ENCODE assay signal across 17 cellular contexts in genomic region chr9:34662544-34663295, GRCh38.
DNase-seq lines count a peak whose midpoint lies in the region; ATAC-seq and TF ChIP-seq lines count a peak whose summit lies in the region.
"Had no signal": no experiment of that assay in that cellular context is flagged by ENCODE, and none has a peak within 500 bp of the region (broad histone marks: within the 10 kb centered on the region; RNA-seq: fewer than 3 reads in every experiment).

TSS of gene CCL27 (minus strand) at chr9:34662657. CDS start at chr9:34662633, 24 bp downstream.

- POLR2A ChIA-PET in HEK293T (lab: Yijun Ruan, JAX): interaction anchor here (1.2 kb wide), 1 partner anchor 16 kb away, joined by 4 read pairs; the partner anchor contains the start of gene GALT

- peaks cover 3% of the 10 kb centered on the region for H3K36me3 ChIP-seq in WERI-Rb-1
- H3K36me3 ChIP-seq: HAP-1, ovary had no signal

- H3K4me3 ChIP-seq in WERI-Rb-1 (ENCODE audit: low read depth, low read length): no peak within 1 kb of the TSS
- H3K4me3 ChIP-seq in skin epidermis: peak within 1 kb of the TSS in 2 of 7 experiments; percentile 5 to 6
- H3K4me3 ChIP-seq: esophagus muscularis mucosa, HAP-1, heart left ventricle, ovary had no signal

- peaks cover 40% of the 10 kb centered on the region for H3K4me1 Mint-ChIP-seq in T-helper 1 cell treated with Interleukin-12 subunit alpha and Interleukin-12 subunit beta and Interleukin-4 antibody, amounts not matched to agents 30 μg/mL and 1 μg/mL, for 36 hours (ENCODE audit: low read depth)
- peaks cover 39% of the 10 kb centered on the region for H3K4me1 Mint-ChIP-seq in central memory CD8-positive, alpha-beta T cell

- no peaks in the 10 kb centered on the region for H3K27me3 Mint-ChIP-seq in T-helper 1 cell treated with Interleukin-12 subunit alpha and Interleukin-12 subunit beta and Interleukin-4 antibody, amounts not matched to agents 30 μg/mL and 1 μg/mL, for 36 hours (ENCODE audit: low read depth)
- no peaks in the 10 kb centered on the region for H3K27me3 Mint-ChIP-seq in central memory CD8-positive, alpha-beta T cell

- ATAC-seq in central memory CD8-positive, alpha-beta T cell (replicated peaks; ENCODE audit: extremely low read depth, poor library complexity, severe bottlenecking): no peak
- ATAC-seq: heart left ventricle had no signal

- no peaks in the 10 kb centered on the region for H3K27me3 ChIP-seq in WERI-Rb-1 (ENCODE audit: insufficient read depth, low read depth, severe bottlenecking)
- H3K27me3 ChIP-seq: esophagus muscularis mucosa, heart left ventricle, ovary had no signal

- peaks cover 14% of the 10 kb centered on the region for H3K36me3 Mint-ChIP-seq in T-helper 1 cell treated with Interleukin-12 subunit alpha and Interleukin-12 subunit beta and Interleukin-4 antibody, amounts not matched to agents 30 μg/mL and 1 μg/mL, for 36 hours (ENCODE audit: low read depth)
- H3K36me3 Mint-ChIP-seq in central memory CD8-positive, alpha-beta T cell (ENCODE audit: insufficient read depth): peaks cover 8% of the 10 kb centered on the region

- CTCF ChIA-PET in HEK293T (lab: Yijun Ruan, JAX): no interaction called here

- peak within 1 kb of the TSS; percentile 82 for H3K27ac Mint-ChIP-seq in T-helper 1 cell treated with Interleukin-12 subunit alpha and Interleukin-12 subunit beta and Interleukin-4 antibody, amounts not matched to agents 30 μg/mL and 1 μg/mL, for 36 hours
- peak within 1 kb of the TSS; percentile 88 for H3K27ac Mint-ChIP-seq in central memory CD8-positive, alpha-beta T cell (ENCODE audit: low read depth)

- H3K27ac ChIP-seq in WERI-Rb-1: peak within 1 kb of the TSS; percentile 65
- peak within 1 kb of the TSS in 19 of 21 experiments; percentile 4 to 99 (median 93) for H3K27ac ChIP-seq in skin epidermis
- H3K27ac ChIP-seq: ovary had no signal

- no peaks in the 10 kb centered on the region for H3K9me3 ChIP-seq in WERI-Rb-1 (ENCODE audit: severe bottlenecking)
- H3K9me3 ChIP-seq: esophagus muscularis mucosa, HAP-1, heart left ventricle, ovary had no signal

- DNase-seq in T-helper 1 cell (no peak), WERI-Rb-1 (peak; percentile 33), SHP77 treated with DMSO at 0.1 percent for 48 hours (lab: John Stamatoyannopoulos, UW) (no peak), HEK293T (ENCODE audit: extremely low spot score) (no peak), GDM1 (lab: John Stamatoyannopoulos, UW) (no peak)
- no peak for DNase-seq in central memory CD8-positive, alpha-beta T cell (ENCODE audit: low spot score in 2 of 2)
- DNase-seq: 8988T; activated CD8-positive, alpha-beta memory T cell treated with anti-CD3 and anti-CD28 coated beads for 24 hours; C1 segment of cervical spinal cord; NCI-H2029 treated with DMSO at 0.1 percent for 48 hours; ovary; stimulated activated naive CD4-positive, alpha-beta T cell treated with Interleukin-2 at 50 U/mL for 16 hours had no signal

- H3K9me3 Mint-ChIP-seq in T-helper 1 cell treated with Interleukin-12 subunit alpha and Interleukin-12 subunit beta and Interleukin-4 antibody, amounts not matched to agents 30 μg/mL and 1 μg/mL, for 36 hours: no peaks in the 10 kb centered on the region
- H3K9me3 Mint-ChIP-seq in central memory CD8-positive, alpha-beta T cell: no peaks in the 10 kb centered on the region

- peak within 1 kb of the TSS; percentile 52 for H3K4me3 Mint-ChIP-seq in T-helper 1 cell treated with Interleukin-12 subunit alpha and Interleukin-12 subunit beta and Interleukin-4 antibody, amounts not matched to agents 30 μg/mL and 1 μg/mL, for 36 hours
- H3K4me3 Mint-ChIP-seq in central memory CD8-positive, alpha-beta T cell: peak within 1 kb of the TSS; percentile 12

- TF ChIP-seq CTCF in WERI-Rb-1 (IDR thresholded peaks at IDR 0.05; ENCODE audit: low read depth, low read length): no peak

TF ChIP-seq in HEK293T, 16 proteins besides CTCF, POLR2A, EP300 and RAD21:
- no peak for TF ChIP-seq LEF1 (IDR thresholded peaks at IDR 0.05; ENCODE audit: borderline replicate concordance)
- TF ChIP-seq BHLHE40 (IDR thresholded peaks at IDR 0.05; ENCODE audit: borderline replicate concordance): no peak
- TF ChIP-seq ARNT (IDR thresholded peaks at IDR 0.05): no peak
- TF ChIP-seq FOXK2 (IDR thresholded peaks at IDR 0.05): no peak
- no peak for TF ChIP-seq ZNF384 (IDR thresholded peaks at IDR 0.05)
- TF ChIP-seq FOXA1 (IDR thresholded peaks at IDR 0.05): no peak
- no peak for TF ChIP-seq SUZ12 (IDR thresholded peaks at IDR 0.05)
- no peak for TF ChIP-seq HDGF (IDR thresholded peaks at IDR 0.05; ENCODE audit: borderline replicate concordance)
- no peak for TF ChIP-seq L3MBTL2 (conservative IDR thresholded peaks at IDR 0.05)
- no peak for TF ChIP-seq CTBP1 (IDR thresholded peaks at IDR 0.05; ENCODE audit: borderline replicate concordance)
- no peak for TF ChIP-seq TARDBP (IDR thresholded peaks at IDR 0.05)
- no peak for TF ChIP-seq FOXM1 (IDR thresholded peaks at IDR 0.05; ENCODE audit: borderline replicate concordance)
- no peak for TF ChIP-seq PKNOX1 (IDR thresholded peaks at IDR 0.05)
- no peak for TF ChIP-seq ELF4 (IDR thresholded peaks at IDR 0.05)
- TF ChIP-seq SP1 (IDR thresholded peaks at IDR 0.05): no peak
- no peak for TF ChIP-seq NFRKB (IDR thresholded peaks at IDR 0.05)
